1 cellular context compared by ENCODE assay signal in genomic region chr10:103582331-103583123, GRCh38.
TF ChIP-seq lines count a peak whose summit lies in the region.

No MANE protein-coding gene starts in this region.

TF ChIP-seq in HepG2, 621 proteins besides CTCF, POLR2A, EP300 and RAD21 (continued from another document):
- TF ChIP-seq MYPOP (CRISPR knock-in tag; IDR thresholded peaks at IDR 0.05) (no peak), XBP1 (CRISPR knock-in tag; IDR thresholded peaks at IDR 0.05) (no peak)
